ENCODE assay signal across 8 cellular contexts in genomic region chr15:72229076-72229946, GRCh38. TPM values are rescaled to one million over a fixed set of nuclear protein-coding genes. Genes with fewer than 3 reads are reported as not detected.
A peak's percentile ranks its signal among the peaks of the same experiment; 100 is the strongest.
DNase-seq lines count a peak whose midpoint lies in the region; ATAC-seq and TF ChIP-seq lines count a peak whose summit lies in the region.

No MANE protein-coding gene starts in this region.

- no peaks in the 10 kb centered on the region for H3K27me3 ChIP-seq in Peyer's patch
- no peaks in the 10 kb centered on the region for H3K27me3 ChIP-seq in ascending aorta
- no peaks in the 10 kb centered on the region for H3K27me3 ChIP-seq in kidney epithelial cell (ENCODE audit: control insufficient read depth, insufficient read depth, low read length)

- TF ChIP-seq CTCF in Peyer's patch (IDR thresholded peaks at IDR 0.05): no peak
- TF ChIP-seq CTCF in ascending aorta (IDR thresholded peaks at IDR 0.05): no peak
- no peak for TF ChIP-seq CTCF in kidney epithelial cell (IDR thresholded peaks at IDR 0.05; ENCODE audit: insufficient read depth, low read length, poor library complexity, severe bottlenecking)

- H3K27ac ChIP-seq in Peyer's patch (peak overlapping the region; percentile 86 to 98 (median 98)), ascending aorta (peak overlapping the region; percentile 99 to 100)

- H3K9me3 ChIP-seq in Peyer's patch: no peaks in the 10 kb centered on the region
- no peaks in the 10 kb centered on the region for H3K9me3 ChIP-seq in ascending aorta

- intact Hi-C loops in ascending aorta (cut with DNase I): no loop called here

- ATAC-seq in HG02885 (IDR thresholded peaks at IDR 0.05; ENCODE audit: poor library complexity, unreplicated experiment) (no peak), HG03280 (IDR thresholded peaks at IDR 0.05; ENCODE audit: unreplicated experiment) (no peak)

- H3K36me3 ChIP-seq in Peyer's patch (no peaks in the 10 kb centered on the region), ascending aorta (no peaks in the 10 kb centered on the region), kidney epithelial cell (ENCODE audit: control insufficient read depth, insufficient read depth, low read length) (no peaks in the 10 kb centered on the region)

- DNase-seq in Peyer's patch: peak in 2 of 3 donors; percentile 48 to 53
- DNase-seq in ascending aorta (ENCODE audit: low spot score in 2 of 2): no peak
- DNase-seq in kidney epithelial cell (ENCODE audit: low read depth): no peak
- peak; percentile 26 for DNase-seq in stimulated activated CD8-positive, alpha-beta memory T cell treated with anti-CD3 and anti-CD28 coated beads, Interleukin-12 subunit alpha, Interleukin-12 subunit beta, amount 100 ng/mL, for 4 hours (ENCODE audit: low read depth)
- DNase-seq in NCI-H1694 (lab: John Stamatoyannopoulos, UW): no peak

- TF ChIP-seq POLR2A in GM18526 (IDR thresholded peaks at IDR 0.05; ENCODE audit: extremely low read depth, insufficient read length) (peak; percentile 51), Peyer's patch (IDR thresholded peaks at IDR 0.05) (no peak)

- H3K4me3 ChIP-seq in Peyer's patch (peak overlapping the region; percentile 89 to 96 (median 94)), ascending aorta (peak overlapping the region; percentile 87 to 98), kidney epithelial cell (ENCODE audit: low read depth, low read length) (peak overlapping the region; percentile 91)

- peaks cover 4 to 51% (median 13%) of the 10 kb centered on the region in 4 donors for H3K4me1 ChIP-seq in Peyer's patch
- peaks cover 8 to 46% of the 10 kb centered on the region in 2 donors for H3K4me1 ChIP-seq in ascending aorta

RNA-seq across cellular contexts. Expression of gene PKM, which starts 1.7 kb away (rescaled TPM):
- total RNA-seq in Peyer's patch: 100 to 1,000 TPM; 307 to 392 (median 318) TPM
- 313 TPM for total RNA-seq in ascending aorta
- total RNA-seq in kidney epithelial cell: 879 and 883 TPM in 2 replicates

RNA-seq across cellular contexts. Expression of gene GRAMD2A, which starts 31.7 kb away (rescaled TPM):
- total RNA-seq in Peyer's patch (10 to 100 TPM in 3 of 4 donors, 1 to 10 TPM in 1; 3.3 to 27.8 (median 20.4) TPM), ascending aorta (not detected), kidney epithelial cell (0.89 and 2.4 TPM in 2 replicates)

RNA-seq across cellular contexts. Expression of gene PARP6, which starts 43.0 kb away (rescaled TPM):
- total RNA-seq in Peyer's patch: 10 to 100 TPM; 43.8 to 81.8 (median 71.4) TPM
- total RNA-seq in ascending aorta: 26.5 TPM
- 45.0 and 45.7 TPM in 2 replicates for total RNA-seq in kidney epithelial cell

Comparison
In these comparisons a context has a peak if more than half of its experiments do, and no peak if none do; other contexts are left out.
1. DNase-seq: peak in Peyer's patch (2 of 3) and stimulated activated CD8-positive, alpha-beta memory T cell treated with anti-CD3 and anti-CD28 coated beads, Interleukin-12 subunit alpha, Interleukin-12 subunit beta, amount 100 ng/mL, for 4 hours (single experiment); none in ascending aorta (0 of 2), kidney epithelial cell (single experiment) and NCI-H1694 (single experiment).
2. Peak in every context shown above with its lines, with median percentiles within 50 percentile points of each other: H3K4me3 ChIP-seq.